In genomic region chr4:7156273-7157139, GRCh38 we compare ENCODE assay signal across 1 cellular context.
TF ChIP-seq lines count a peak whose summit lies in the region.

No MANE protein-coding gene starts in this region.

TF ChIP-seq in K562, 482 proteins besides CTCF, POLR2A, EP300 and RAD21 (continued from another document and continues in another):
- TF ChIP-seq, protein P1, sequence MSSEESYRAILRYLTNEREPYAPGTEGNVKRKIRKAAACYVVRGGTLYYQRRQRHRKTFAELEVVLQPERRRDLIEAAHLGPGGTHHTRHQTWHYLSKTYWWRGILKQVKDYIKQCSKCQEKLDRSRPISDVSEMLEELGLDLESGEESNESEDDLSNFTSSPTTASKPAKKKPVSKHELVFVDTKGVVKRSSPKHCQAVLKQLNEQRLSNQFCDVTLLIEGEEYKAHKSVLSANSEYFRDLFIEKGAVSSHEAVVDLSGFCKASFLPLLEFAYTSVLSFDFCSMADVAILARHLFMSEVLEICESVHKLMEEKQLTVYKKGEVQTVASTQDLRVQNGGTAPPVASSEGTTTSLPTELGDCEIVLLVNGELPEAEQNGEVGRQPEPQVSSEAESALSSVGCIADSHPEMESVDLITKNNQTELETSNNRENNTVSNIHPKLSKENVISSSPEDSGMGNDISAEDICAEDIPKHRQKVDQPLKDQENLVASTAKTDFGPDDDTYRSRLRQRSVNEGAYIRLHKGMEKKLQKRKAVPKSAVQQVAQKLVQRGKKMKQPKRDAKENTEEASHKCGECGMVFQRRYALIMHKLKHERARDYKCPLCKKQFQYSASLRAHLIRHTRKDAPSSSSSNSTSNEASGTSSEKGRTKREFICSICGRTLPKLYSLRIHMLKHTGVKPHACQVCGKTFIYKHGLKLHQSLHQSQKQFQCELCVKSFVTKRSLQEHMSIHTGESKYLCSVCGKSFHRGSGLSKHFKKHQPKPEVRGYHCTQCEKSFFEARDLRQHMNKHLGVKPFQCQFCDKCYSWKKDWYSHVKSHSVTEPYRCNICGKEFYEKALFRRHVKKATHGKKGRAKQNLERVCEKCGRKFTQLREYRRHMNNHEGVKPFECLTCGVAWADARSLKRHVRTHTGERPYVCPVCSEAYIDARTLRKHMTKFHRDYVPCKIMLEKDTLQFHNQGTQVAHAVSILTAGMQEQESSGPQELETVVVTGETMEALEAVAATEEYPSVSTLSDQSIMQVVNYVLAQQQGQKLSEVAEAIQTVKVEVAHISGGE (CRISPR knock-in tag; IDR thresholded peaks at IDR 0.05): no peak
- TF ChIP-seq TEAD2 (tag; IDR thresholded peaks at IDR 0.05): peak; percentile 19; the same call in 1 of the 2 replicates
- TF ChIP-seq, protein P2, sequence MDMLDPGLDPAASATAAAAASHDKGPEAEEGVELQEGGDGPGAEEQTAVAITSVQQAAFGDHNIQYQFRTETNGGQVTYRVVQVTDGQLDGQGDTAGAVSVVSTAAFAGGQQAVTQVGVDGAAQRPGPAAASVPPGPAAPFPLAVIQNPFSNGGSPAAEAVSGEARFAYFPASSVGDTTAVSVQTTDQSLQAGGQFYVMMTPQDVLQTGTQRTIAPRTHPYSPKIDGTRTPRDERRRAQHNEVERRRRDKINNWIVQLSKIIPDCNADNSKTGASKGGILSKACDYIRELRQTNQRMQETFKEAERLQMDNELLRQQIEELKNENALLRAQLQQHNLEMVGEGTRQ (CRISPR knock-in tag; IDR thresholded peaks at IDR 0.05): peak; percentile 41
- TF ChIP-seq EWSR1 (IDR thresholded peaks at IDR 0.05; ENCODE audit: borderline replicate concordance, low read depth, partially characterized antibody): no peak
- no peak for TF ChIP-seq PKNOX1 (IDR thresholded peaks at IDR 0.05)
- TF ChIP-seq NEUROD1 (IDR thresholded peaks at IDR 0.05; ENCODE audit: borderline replicate concordance, low read depth, low read length, partially characterized antibody): no peak
- no peak for TF ChIP-seq ARID1B (IDR thresholded peaks at IDR 0.05)
- no peak for TF ChIP-seq RBFOX2 (IDR thresholded peaks at IDR 0.05; ENCODE audit: low read depth, low read length)
- no peak for TF ChIP-seq ZC3H8 (IDR thresholded peaks at IDR 0.05)
- TF ChIP-seq SPI1 (IDR thresholded peaks at IDR 0.05; ENCODE audit: borderline replicate concordance, low read depth, low read length): peak; percentile 56; the same call in 1 of the 2 replicates
- TF ChIP-seq TRIM24 (IDR thresholded peaks at IDR 0.05): no peak
- no peak for TF ChIP-seq POLR2G (IDR thresholded peaks at IDR 0.05; ENCODE audit: low read depth, low read length)
- TF ChIP-seq ZNF324 (CRISPR knock-in tag; IDR thresholded peaks at IDR 0.05): no peak
- TF ChIP-seq WHSC1 (IDR thresholded peaks at IDR 0.05; ENCODE audit: low read length): no peak
- no peak for TF ChIP-seq ERF (CRISPR knock-in tag; IDR thresholded peaks at IDR 0.05)
- no peak for TF ChIP-seq ZNF277 (CRISPR knock-in tag; IDR thresholded peaks at IDR 0.05; ENCODE audit: borderline replicate concordance)
- no peak for TF ChIP-seq ZNF280B (CRISPR knock-in tag; IDR thresholded peaks at IDR 0.05)
- TF ChIP-seq ZNF507 (tag; conservative IDR thresholded peaks at IDR 0.05): no peak
- TF ChIP-seq MGA (IDR thresholded peaks at IDR 0.05): no peak
- TF ChIP-seq TFE3 (CRISPR knock-in tag; IDR thresholded peaks at IDR 0.05): peak; percentile 51
- no peak for TF ChIP-seq CCNT2 (IDR thresholded peaks at IDR 0.05; ENCODE audit: borderline replicate concordance, extremely low read depth, insufficient read length, low read depth, low read length)
- no peak for TF ChIP-seq FOXP4 (CRISPR knock-in tag; IDR thresholded peaks at IDR 0.05; ENCODE audit: borderline replicate concordance)
- TF ChIP-seq SMARCC2 (IDR thresholded peaks at IDR 0.05; ENCODE audit: low read depth): no peak
- TF ChIP-seq THRA (IDR thresholded peaks at IDR 0.05): no peak
- no peak for TF ChIP-seq FOXA1 (IDR thresholded peaks at IDR 0.05; ENCODE audit: borderline replicate concordance)
- TF ChIP-seq FOS (IDR thresholded peaks at IDR 0.05; ENCODE audit: extremely low read depth, insufficient read length): no peak
- TF ChIP-seq RAD51 (IDR thresholded peaks at IDR 0.05; ENCODE audit: borderline replicate concordance, low read depth): peak; percentile 30; the same call in 1 of the 2 replicates
- no peak for TF ChIP-seq CBFB (CRISPR knock-in tag; IDR thresholded peaks at IDR 0.05)
- no peak for TF ChIP-seq OTX1 (CRISPR knock-in tag; IDR thresholded peaks at IDR 0.05)
